ENCODE assay signal across 24 cellular contexts in genomic region chr6:133833905-133834304, GRCh38. TPM values are rescaled to one million over a fixed set of nuclear protein-coding genes. Genes with fewer than 3 reads are reported as not detected.
A peak's percentile ranks its signal among the peaks of the same experiment; 100 is the strongest.
DNase-seq lines count a peak whose midpoint lies in the region; ATAC-seq, FAIRE-seq and TF ChIP-seq lines count a peak whose summit lies in the region.
"Had no signal": no experiment of that assay in that cellular context is flagged by ENCODE, and none has a peak within 500 bp of the region (broad histone marks: within the 10 kb centered on the region; RNA-seq: fewer than 3 reads in every experiment).

No MANE protein-coding gene starts in this region.

- no peak overlapping the region for H3K56ac ChIP-seq in IMR-90 (ENCODE audit: extremely low read depth, insufficient read depth, low read length)

- H4K91ac ChIP-seq in IMR-90 (ENCODE audit: insufficient read depth, low read depth, low read length) = peak overlapping the region; percentile 48

- H3K4me2 ChIP-seq in A549 = peak overlapping the region; percentile 83; the same call in 2 of the 3 replicates
- H3K4me2 ChIP-seq in IMR-90 (ENCODE audit: low read depth, low read length) = no peak overlapping the region

- 88% methylated on average over 2 of the region's 2 CpGs for WGBS in A549 (ENCODE audit: missing lambda C conversion rate)
- 23% methylated on average over 2 of the region's 2 CpGs; no CpG with 5 or more reads in 1 of the 2 experiments for WGBS in IMR-90 (ENCODE audit: extremely low coverage in 2 of 2, insufficient read length in 1 of 2), 2 experiments

- intact Hi-C loops in IMR-90 (cut with micrococcal nuclease) = loop anchor here (10.0 kb wide), 2 partner anchors 89 to 261 kb away; no protein-coding TSS in a partner anchor

- H2BK5ac ChIP-seq in IMR-90 (ENCODE audit: low read depth, low read length, poor library complexity, severe bottlenecking) = no peak overlapping the region

- TF ChIP-seq POLR2A in A549 (IDR thresholded peaks at IDR 0.05; ENCODE audit: low read length) = no peak
- no peak for TF ChIP-seq POLR2A in IMR-90 (IDR thresholded peaks at IDR 0.05; ENCODE audit: low read depth, low read length)

- H3K4ac ChIP-seq in IMR-90 (ENCODE audit: low read depth, low read length) = peak overlapping the region; percentile 78

- CTCF ChIA-PET in A549 (lab: Yijun Ruan, JAX) = interaction anchor here (0.6 to 3.2 kb wide), 5 partner anchors 10 to 733 kb away, joined by 3 to 18 read pairs (median 3); no protein-coding TSS in a partner anchor
- CTCF ChIA-PET in IMR-90 (lab: Yijun Ruan, JAX) = no interaction called here

- peak overlapping the region in 1 of 2 experiments; percentile 10; a peak in 2 of 4 replicates for H4K8ac ChIP-seq in IMR-90 (ENCODE audit: low read depth in 2 of 2, low read length in 2 of 2)

- H3K9me3 ChIP-seq in A549 (no peaks in the 10 kb centered on the region), IMR-90 (ENCODE audit: control insufficient read depth, insufficient read depth, low read length) (no peaks in the 10 kb centered on the region), SJCRH30 (replicated peaks) (no peaks in the 10 kb centered on the region), WERI-Rb-1 (ENCODE audit: severe bottlenecking) (no peaks in the 10 kb centered on the region)

- H2BK20ac ChIP-seq in IMR-90 (ENCODE audit: low read depth, low read length) = peak overlapping the region; percentile 53; the same call in 1 of the 2 replicates

- H3K14ac ChIP-seq in IMR-90 (replicated peaks; ENCODE audit: low read depth, low read length) = peak overlapping the region; percentile 79

- H3K9ac ChIP-seq in IMR-90 (ENCODE audit: low read depth, low read length) = no peak overlapping the region

- H2BK15ac ChIP-seq in IMR-90 (ENCODE audit: low read depth, low read length) = peak overlapping the region; percentile 60; the same call in 2 of the 3 replicates

- H4K20me1 ChIP-seq in IMR-90 (ENCODE audit: insufficient read depth, low read length) = no peaks in the 10 kb centered on the region

- no peak for TF ChIP-seq RAD21 in A549 (conservative IDR thresholded peaks at IDR 0.05 in 1 of 2, IDR thresholded peaks at IDR 0.05 in 1 of 2)
- TF ChIP-seq RAD21 in IMR-90 (IDR thresholded peaks at IDR 0.05; ENCODE audit: low read length) = no peak

- H4K5ac ChIP-seq in IMR-90 (ENCODE audit: low read depth, low read length) = peak overlapping the region; percentile 51

- in situ Hi-C loops in IMR-90 (cut with MboI; ENCODE audit: low sequenced_read_pairs) = no loop called here

- H3K18ac ChIP-seq in IMR-90 (ENCODE audit: low read depth, low read length) = peak overlapping the region; percentile 74

- FAIRE-seq in A549 (lab: Jason Lieb, UNC) = no peak
- FAIRE-seq: H54, islet of Langerhans had no signal

- dilution Hi-C loops in IMR-90 (cut with HindIII; ENCODE audit: low sequenced_read_pairs, unreplicated experiment) = no loop called here

- no peaks in the 10 kb centered on the region for H3K79me1 ChIP-seq in IMR-90 (ENCODE audit: low read depth in 1 of 2, low read length in 2 of 2)

- TF ChIP-seq EP300 in A549 (IDR thresholded peaks at IDR 0.05) = no peak

- ATAC-seq in A549 (no peak), IMR-90 (ENCODE audit: low read depth) (no peak; the same call in 1 of the 2 replicates), GM21526 (IDR thresholded peaks at IDR 0.05; ENCODE audit: low FRiP score, unreplicated experiment) (no peak)
- ATAC-seq: sciatic nerve, SK-N-SH treated with all-trans-retinoic acid at 6 μM for 48 hours, WTC11 had no signal

- peak overlapping the region; percentile 57 for H2AK5ac ChIP-seq in IMR-90 (ENCODE audit: low read depth, low read length)

- H3K4me3 ChIP-seq in A549 (no peak overlapping the region), IMR-90 (ENCODE audit: insufficient read depth, low read depth, low read length) (no peak overlapping the region), SJCRH30 (no peak overlapping the region), WERI-Rb-1 (ENCODE audit: low read depth, low read length) (no peak overlapping the region)

- no TSS peak for BruUV-seq in IMR-90 (replicated peaks; lab: Mats Ljungman, UMichigan)

- H2BK120ac ChIP-seq in IMR-90 (ENCODE audit: low read depth, low read length) = peak overlapping the region; percentile 87

- no peaks in the 10 kb centered on the region for H3K27me3 ChIP-seq in IMR-90 (ENCODE audit: control insufficient read depth, insufficient read depth, low read length)
- no peaks in the 10 kb centered on the region for H3K27me3 ChIP-seq in SJCRH30
- peaks cover 65% of the 10 kb centered on the region for H3K27me3 ChIP-seq in WERI-Rb-1 (ENCODE audit: insufficient read depth, low read depth, severe bottlenecking)
- H3K27me3 ChIP-seq: brain microvascular endothelial cell had no signal

- H3K9me1 ChIP-seq in IMR-90 (ENCODE audit: insufficient read depth, low read length) = peaks cover 4% of the 10 kb centered on the region; the same call in 1 of the 2 replicates

- POLR2A ChIA-PET in A549 (lab: Yijun Ruan, JAX) (interaction anchor here (1.4 kb wide), 1 partner anchor 265 kb away, joined by 5 read pairs; no protein-coding TSS in a partner anchor), IMR-90 (lab: Charles Lee; ENCODE audit: unreplicated experiment) (no interaction called here)

- H2AFZ ChIP-seq in IMR-90 (replicated peaks; ENCODE audit: low read length, poor library complexity) = no peak overlapping the region

- peak overlapping the region; percentile 19; the same call in 1 of the 2 replicates for H3K23ac ChIP-seq in IMR-90 (ENCODE audit: low read depth, low read length)

- peaks cover 25% of the 10 kb centered on the region; the same call in 2 of the 3 replicates for H3K4me1 ChIP-seq in A549
- peaks cover 13% of the 10 kb centered on the region for H3K4me1 ChIP-seq in IMR-90 (ENCODE audit: control insufficient read depth, insufficient read depth, low read length)
- no peaks in the 10 kb centered on the region for H3K4me1 ChIP-seq in SJCRH30

- H3K36me3 ChIP-seq in IMR-90 (ENCODE audit: control insufficient read depth, insufficient read depth, low read length) = no peaks in the 10 kb centered on the region
- H3K36me3 ChIP-seq in SJCRH30 = no peaks in the 10 kb centered on the region
- H3K36me3 ChIP-seq in WERI-Rb-1 = no peaks in the 10 kb centered on the region
- H3K36me3 ChIP-seq: brain microvascular endothelial cell had no signal

- H3K27ac ChIP-seq in A549 (peak overlapping the region; percentile 81 to 94), IMR-90 (ENCODE audit: insufficient read depth, low read length) (peak overlapping the region; percentile 2; the same call in 1 of the 2 replicates), SJCRH30 (no peak overlapping the region), WERI-Rb-1 (no peak overlapping the region)
- H3K27ac ChIP-seq: brain microvascular endothelial cell had no signal

- DNase-seq in A549 (ENCODE audit: low read depth in 1 of 2, low spot score in 1 of 2) (peak in 1 of 2 experiments; percentile 27), IMR-90 (no peak), SJCRH30 (peak; percentile 52 to 73), left kidney (ENCODE audit: low read depth, low spot score) (peak; percentile 90), SIG-M5 (lab: John Stamatoyannopoulos, UW) (no peak), WERI-Rb-1 (no peak), NCI-H1694 treated with DMSO at 0.1 percent for 48 hours (lab: John Stamatoyannopoulos, UW) (no peak)
- DNase-seq: activated CD4-positive, alpha-beta memory T cell treated with anti-CD3 and anti-CD28 coated beads for 36 hours; activated effector memory CD4-positive, alpha-beta T cell treated with anti-CD3 and anti-CD28 coated beads, Interleukin-2, amount 50 U/mL, for 16 hours; brain microvascular endothelial cell; cortex of kidney; GF-D8; naive B cell; NCI-H1436 treated with DMSO at 0.1 percent for 48 hours; substantia nigra had no signal

- no peak overlapping the region for H2AK9ac ChIP-seq in IMR-90 (replicated peaks; ENCODE audit: low read depth, low read length, poor library complexity)

- no peak for TF ChIP-seq CTCF in A549 (IDR thresholded peaks at IDR 0.05)
- TF ChIP-seq CTCF in IMR-90 (conservative IDR thresholded peaks at IDR 0.05; ENCODE audit: low read depth, low read length) = no peak
- TF ChIP-seq CTCF in WERI-Rb-1 (IDR thresholded peaks at IDR 0.05; ENCODE audit: low read depth, low read length) = no peak

TF ChIP-seq in A549, 52 proteins besides CTCF, POLR2A, EP300 and RAD21 (continues in another document):
- TF ChIP-seq TFCP2L1 (CRISPR knock-in tag; IDR thresholded peaks at IDR 0.05) = no peak
- no peak for TF ChIP-seq RNF2 (IDR thresholded peaks at IDR 0.05; ENCODE audit: borderline replicate concordance, low read depth)
- no peak for TF ChIP-seq ESRRA (IDR thresholded peaks at IDR 0.05; ENCODE audit: borderline replicate concordance, low read length)
- TF ChIP-seq ATOH8 (CRISPR knock-in tag; IDR thresholded peaks at IDR 0.05; ENCODE audit: low read depth) = no peak

TF ChIP-seq in IMR-90, 13 proteins besides CTCF, POLR2A, EP300 and RAD21 (continues in another document):
- TF ChIP-seq NFE2L2 (IDR thresholded peaks at IDR 0.05; ENCODE audit: low read depth, low read length) (no peak), MXI1 (IDR thresholded peaks at IDR 0.05; ENCODE audit: borderline replicate concordance, low read depth, low read length) (no peak), RCOR1 (IDR thresholded peaks at IDR 0.05; ENCODE audit: insufficient replicate concordance, low read length) (no peak), BHLHE40 (IDR thresholded peaks at IDR 0.05; ENCODE audit: low read depth, low read length) (no peak), CHD1 (IDR thresholded peaks at IDR 0.05; ENCODE audit: low read depth, low read length) (no peak), CEBPB (IDR thresholded peaks at IDR 0.05; ENCODE audit: low read depth, low read length) (no peak), ELK1 (IDR thresholded peaks at IDR 0.05; ENCODE audit: borderline replicate concordance, low read depth, low read length) (no peak)

RNA-seq across cellular contexts. Expression of gene TCF21, which starts 55.0 kb away (rescaled TPM):
- polyA plus RNA-seq in A549 (2011; rRNA removed) (0.21 and 0.25 TPM in 2 replicates), A549 (2017; fragmentation: RNase III; extraction: RNeasy Plus Mini Kit Qiagen cat#74134 plus additional on column Dnase treatment) (0.04 to 0.17 TPM (median 0.12 TPM) in 3 replicates), IMR-90 (2012; rRNA removed) (10.0 and 12.4 TPM in 2 replicates)
- 0.12 and 0.13 TPM in 2 replicates for polyA plus RNA-seq in A549 (2012; cell fraction: cytosol; rRNA removed)
- polyA plus RNA-seq in A549 (2012; cell fraction: nucleus; rRNA removed) = 0.12 and 0.15 TPM in 2 replicates
- polyA minus RNA-seq in A549 (2011; rRNA and poly(A)+ RNA removed) = 0.50 and 0.97 TPM in 2 replicates
- 6.6 and 8.1 TPM in 2 replicates for total RNA-seq in IMR-90 (2012; rRNA removed)
- 9.6 and 12.2 TPM in 2 replicates for polyA plus RNA-seq in IMR-90 (2012; cell fraction: cytosol; rRNA removed)
- 10.7 and 12.0 TPM in 2 replicates for polyA plus RNA-seq in IMR-90 (2012; cell fraction: nucleus; rRNA removed; ENCODE audit: low replicate concordance)
- not detected in 2 replicates for total RNA-seq in SJCRH30 (2014; rRNA removed; shearing (Covaris generic))
- total RNA-seq: activated CD4-positive, alpha-beta memory T cell treated with anti-CD3 and anti-CD28 coated beads for 36 hours; lung microvascular endothelial cell; osteoblast had no signal
- polyA plus RNA-seq: CD14-positive monocyte had no signal

Comparison
In these comparisons a context has a peak if more than half of its experiments do, and no peak if none do; other contexts are left out.
1. DNase-seq: peak in SJCRH30 (2 of 2) and left kidney (single experiment); none in IMR-90 (single experiment), SIG-M5 (single experiment), WERI-Rb-1 (single experiment) and NCI-H1694 treated with DMSO at 0.1 percent for 48 hours (single experiment).
2. H3K27ac ChIP-seq: peak in A549 (2 of 2) and IMR-90 (single experiment); none in SJCRH30 (single experiment) and WERI-Rb-1 (single experiment).